ENCODE assay signal across 8 cellular contexts in the genomic region with DNA sequence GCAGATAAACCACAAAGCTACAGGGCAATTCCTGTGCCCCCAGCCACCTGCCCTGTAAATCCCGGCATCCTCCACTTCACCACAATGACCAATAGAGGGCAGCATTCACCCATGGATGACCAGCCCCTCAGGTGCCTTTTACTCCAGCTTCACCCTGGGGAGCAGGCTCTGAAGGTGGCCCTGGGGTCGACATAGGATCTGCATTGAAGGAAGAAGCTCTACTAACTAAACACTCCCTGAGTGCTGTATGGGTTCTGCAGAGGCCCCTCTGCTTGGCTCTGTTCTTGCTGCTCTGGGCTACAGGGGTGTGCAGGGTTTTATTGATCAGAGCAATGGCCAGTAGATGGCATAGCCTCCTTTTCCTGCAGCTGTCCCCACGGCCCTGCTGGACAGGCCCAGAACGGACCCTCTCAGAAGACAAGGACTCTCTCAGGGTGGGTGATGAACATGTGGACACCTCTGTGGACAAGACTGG. TPM values are rescaled to one million over a fixed set of nuclear protein-coding genes. Genes with fewer than 3 reads are reported as not detected.
DNase-seq lines count a peak whose midpoint lies in the region; ATAC-seq, FAIRE-seq and TF ChIP-seq lines count a peak whose summit lies in the region.

No MANE protein-coding gene starts in this region.

- H3K4me2 ChIP-seq in osteoblast (ENCODE audit: insufficient read depth, low read length), result no peak overlapping the region

- no peaks in the 10 kb centered on the region for H3K4me1 Mint-ChIP-seq in activated CD8-positive, alpha-beta memory T cell treated with anti-CD3 and anti-CD28 coated beads, Interleukin-2, amount 10 ng/mL, durations not matched to agents 7 days and 5 days

- H2AFZ ChIP-seq in osteoblast (ENCODE audit: low read length), result no peak overlapping the region

- CTCF ChIA-PET in activated CD8-positive, alpha-beta memory T cell treated with anti-CD3 and anti-CD28 coated beads, Interleukin-2, amount 10 ng/mL, durations not matched to agents 7 days and 5 days (lab: Charles Lee), result interaction anchor here (0.6 kb wide), 1 partner anchor 14 kb away, joined by 3 read pairs; no protein-coding TSS in a partner anchor

- H3K4me3 Mint-ChIP-seq in activated CD8-positive, alpha-beta memory T cell treated with anti-CD3 and anti-CD28 coated beads, Interleukin-2, amount 10 ng/mL, durations not matched to agents 7 days and 5 days, result no peak overlapping the region

- no peaks in the 10 kb centered on the region for H4K20me1 ChIP-seq in osteoblast (ENCODE audit: insufficient read depth, low read length)

- no peaks in the 10 kb centered on the region for H3K79me2 ChIP-seq in osteoblast (ENCODE audit: insufficient read depth, low read length)

- H3K27ac Mint-ChIP-seq in activated CD8-positive, alpha-beta memory T cell treated with anti-CD3 and anti-CD28 coated beads, Interleukin-2, amount 10 ng/mL, durations not matched to agents 7 days and 5 days, result no peak overlapping the region

- H3K36me3 ChIP-seq in osteoblast (ENCODE audit: insufficient read depth, low read length), result no peaks in the 10 kb centered on the region

- peaks cover 4% of the 10 kb centered on the region for H3K27me3 ChIP-seq in osteoblast (ENCODE audit: insufficient read depth, low read length)

- no peak for TF ChIP-seq POLR2A in GM12891 (IDR thresholded peaks at IDR 0.05; ENCODE audit: low read depth, low read length)

- DNase-seq in AG20443 (ENCODE audit: low spot score) (peak; percentile 79), GM12891 (ENCODE audit: insufficient read length, low spot score) (peak; percentile 35), NCI-H345 treated with DMSO at 0.1 percent for 48 hours (lab: John Stamatoyannopoulos, UW; ENCODE audit: unreplicated experiment) (peak; percentile 64), foreskin melanocyte (peak; percentile 9), osteoblast (ENCODE audit: insufficient read length, low spot score, missing footprints) (peak; percentile 43)
- peak; percentile 54 for DNase-seq in activated CD8-positive, alpha-beta memory T cell treated with anti-CD3 and anti-CD28 coated beads, Interleukin-2, amount 10 ng/mL, durations not matched to agents 7 days and 5 days

- FAIRE-seq in GM12891 (lab: Jason Lieb, UNC), result no peak

- H3K9me3 Mint-ChIP-seq in activated CD8-positive, alpha-beta memory T cell treated with anti-CD3 and anti-CD28 coated beads, Interleukin-2, amount 10 ng/mL, durations not matched to agents 7 days and 5 days (ENCODE audit: low read depth), result no peaks in the 10 kb centered on the region

- H3K9me3 ChIP-seq in osteoblast (ENCODE audit: low read depth, low read length), result no peaks in the 10 kb centered on the region

- no peak overlapping the region for H3K27ac ChIP-seq in osteoblast (ENCODE audit: low read depth, low read length)

- no peaks in the 10 kb centered on the region for H3K4me1 ChIP-seq in osteoblast (ENCODE audit: insufficient read depth, low read length)

- peak; percentile 85 for TF ChIP-seq CTCF in osteoblast (IDR thresholded peaks at IDR 0.05; ENCODE audit: extremely low read depth, low read depth, low read length)

- no peak overlapping the region for H3K4me3 ChIP-seq in osteoblast (ENCODE audit: insufficient read depth, low read length)

- no peaks in the 10 kb centered on the region for H3K36me3 Mint-ChIP-seq in activated CD8-positive, alpha-beta memory T cell treated with anti-CD3 and anti-CD28 coated beads, Interleukin-2, amount 10 ng/mL, durations not matched to agents 7 days and 5 days

- ATAC-seq in HG02973 (IDR thresholded peaks at IDR 0.05; ENCODE audit: unreplicated experiment), result peak; percentile 66
- ATAC-seq in activated CD8-positive, alpha-beta memory T cell treated with anti-CD3 and anti-CD28 coated beads, Interleukin-2, amount 10 ng/mL, durations not matched to agents 7 days and 5 days, result peak; percentile 55
- ATAC-seq in GM18861 (IDR thresholded peaks at IDR 0.05; ENCODE audit: unreplicated experiment), result no peak

- no peaks in the 10 kb centered on the region for H3K27me3 Mint-ChIP-seq in activated CD8-positive, alpha-beta memory T cell treated with anti-CD3 and anti-CD28 coated beads, Interleukin-2, amount 10 ng/mL, durations not matched to agents 7 days and 5 days

TF ChIP-seq in GM12891, 5 proteins besides CTCF, POLR2A, EP300 and RAD21:
- TF ChIP-seq TAF1 (IDR thresholded peaks at IDR 0.05; ENCODE audit: low read depth, low read length) (no peak), POLR2AphosphoS5 (IDR thresholded peaks at IDR 0.05; ENCODE audit: low read depth, low read length) (no peak), POU2F2 (IDR thresholded peaks at IDR 0.05; ENCODE audit: low read depth, low read length) (no peak), SPI1 (IDR thresholded peaks at IDR 0.05; ENCODE audit: low read depth, low read length) (no peak), PAX5 (IDR thresholded peaks at IDR 0.05; ENCODE audit: insufficient read depth, low read length, severe bottlenecking) (no peak)

RNA-seq across cellular contexts. Expression of a gene that starts 20.3 kb away (rescaled TPM):
- polyA plus RNA-seq in GM12891 (2012; ENCODE audit: low read depth, missing spikeins), result not detected
- total RNA-seq in activated CD8-positive, alpha-beta memory T cell treated with anti-CD3 and anti-CD28 coated beads, Interleukin-2, amount 10 ng/mL, durations not matched to agents 7 days and 5 days, result not detected
- total RNA-seq in osteoblast, result not detected in 2 replicates

RNA-seq across cellular contexts. Expression of a gene that starts 30.8 kb away (rescaled TPM):
- 27.7 TPM for polyA plus RNA-seq in GM12891 (2012; ENCODE audit: low read depth, missing spikeins)
- under 1 TPM; 0.47 to 0.61 TPM for total RNA-seq in activated CD8-positive, alpha-beta memory T cell treated with anti-CD3 and anti-CD28 coated beads, Interleukin-2, amount 10 ng/mL, durations not matched to agents 7 days and 5 days
- total RNA-seq in osteoblast, result 169 and 229 TPM in 2 replicates

Comparison
In these comparisons a context has a peak if more than half of its experiments do, and no peak if none do; other contexts are left out.
1. DNase-seq: peak in every context shown above with its lines; median percentile 79 in AG20443; 64 in NCI-H345 treated with DMSO at 0.1 percent for 48 hours; 54 in activated CD8-positive, alpha-beta memory T cell treated with anti-CD3 and anti-CD28 coated beads, Interleukin-2, amount 10 ng/mL, durations not matched to agents 7 days and 5 days; 43 in osteoblast; 35 in GM12891; 9 in foreskin melanocyte.
2. RNA of a gene that starts 30.8 kb away (total RNA-seq): 169 to 229 TPM in osteoblast; 0.47 to 0.61 TPM in activated CD8-positive, alpha-beta memory T cell treated with anti-CD3 and anti-CD28 coated beads, Interleukin-2, amount 10 ng/mL, durations not matched to agents 7 days and 5 days; every median in the first group is over 100 times any median in the second.